ENCODE assay signal across 13 cellular contexts in the genomic region with DNA sequence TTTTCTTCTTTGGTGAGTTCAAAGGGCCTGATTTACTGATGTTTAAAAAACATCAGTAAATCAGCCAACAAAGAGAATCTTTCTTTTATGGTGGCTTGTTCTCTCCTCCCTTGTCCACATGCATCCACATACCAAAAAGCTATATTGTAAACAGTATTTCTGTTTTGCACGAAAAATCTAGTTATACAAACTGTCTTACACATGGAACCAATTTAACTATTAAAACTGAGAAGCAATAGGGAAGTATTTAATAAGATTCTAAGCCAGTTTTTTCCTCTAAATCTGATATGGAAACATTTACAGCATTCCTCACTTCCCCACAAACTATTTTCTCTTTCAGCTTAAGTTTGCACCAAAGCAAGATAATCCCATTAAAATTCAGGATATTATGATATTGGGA.
A peak's percentile ranks its signal among the peaks of the same experiment; 100 is the strongest.
DNase-seq lines count a peak whose midpoint lies in the region; ATAC-seq, FAIRE-seq and TF ChIP-seq lines count a peak whose summit lies in the region.
"Had no signal": no experiment of that assay in that cellular context is flagged by ENCODE, and none has a peak within 500 bp of the region (broad histone marks: within the 10 kb centered on the region; RNA-seq: fewer than 3 reads in every experiment).

No MANE protein-coding gene starts in this region.

- no peaks in the 10 kb centered on the region for H3K9me3 Mint-ChIP-seq in activated T-cell treated with anti-CD3 and anti-CD28 coated beads, Interleukin-2, amount 50 U/mL, for 4 hours
- H3K9me3 Mint-ChIP-seq in activated T-helper 1 cell treated with anti-CD3 and anti-CD28 coated beads, Interleukin-12 subunit alpha, Interleukin-12 subunit beta, Interleukin-2, Interleukin-4 antibody, amounts not matched to agents 30 ng/mL and 10 ng/mL and 1 ng/mL, durations not matched to agents 14 hours and 24 hours and 36 hours, result no peaks in the 10 kb centered on the region

- H3K9me1 ChIP-seq in keratinocyte (ENCODE audit: control insufficient read depth, extremely low read depth, insufficient read depth, low read length), result no peaks in the 10 kb centered on the region

- peak overlapping the region; percentile 94 for H3K4me3 Mint-ChIP-seq in activated T-cell treated with anti-CD3 and anti-CD28 coated beads, Interleukin-2, amount 50 U/mL, for 4 hours
- peak overlapping the region; percentile 91 for H3K4me3 Mint-ChIP-seq in activated T-helper 1 cell treated with anti-CD3 and anti-CD28 coated beads, Interleukin-12 subunit alpha, Interleukin-12 subunit beta, Interleukin-2, Interleukin-4 antibody, amounts not matched to agents 30 ng/mL and 10 ng/mL and 1 ng/mL, durations not matched to agents 14 hours and 24 hours and 36 hours

- WGBS in suprapubic skin, result 37% methylated on average over 1 of the region's 1 CpG

- no peaks in the 10 kb centered on the region for H3K9me3 ChIP-seq in keratinocyte (ENCODE audit: control insufficient read depth, low read depth, low read length)
- no peaks in the 10 kb centered on the region for H3K9me3 ChIP-seq in suprapubic skin
- H3K9me3 ChIP-seq: SJCRH30 had no signal

- no peak for TF ChIP-seq CTCF in keratinocyte (optimal IDR thresholded peaks at IDR 0.05 in 1 of 3, IDR thresholded peaks at IDR 0.05 in 1 of 3, conservative IDR thresholded peaks at IDR 0.05 in 1 of 3; ENCODE audit: extremely low read depth in 1 of 3, insufficient read depth in 2 of 3, low read length in 3 of 3)
- no peak for TF ChIP-seq CTCF in suprapubic skin (IDR thresholded peaks at IDR 0.05)

- peak overlapping the region in 2 of 3 experiments; percentile 84 to 85 for H3K4me3 ChIP-seq in keratinocyte (ENCODE audit: control insufficient read depth in 2 of 3, extremely low read depth in 1 of 3, insufficient read depth in 2 of 3, low read depth in 1 of 3, low read length in 3 of 3)
- H3K4me3 ChIP-seq in suprapubic skin, result peak overlapping the region; percentile 92

- peak overlapping the region; percentile 98 for H3K4me2 ChIP-seq in keratinocyte (ENCODE audit: control insufficient read depth, extremely low read depth, insufficient read depth, low read depth, low read length)

- TF ChIP-seq EP300 in suprapubic skin (IDR thresholded peaks at IDR 0.05), result no peak

- H2AFZ ChIP-seq in keratinocyte (ENCODE audit: control insufficient read depth, low read length), result peak overlapping the region; percentile 7
- H2AFZ ChIP-seq: parathyroid adenoma had no signal

- H3K4me1 Mint-ChIP-seq in activated T-cell treated with anti-CD3 and anti-CD28 coated beads, Interleukin-2, amount 50 U/mL, for 4 hours (ENCODE audit: low read depth), result peaks cover 63% of the 10 kb centered on the region
- peaks cover 74% of the 10 kb centered on the region for H3K4me1 Mint-ChIP-seq in activated T-helper 1 cell treated with anti-CD3 and anti-CD28 coated beads, Interleukin-12 subunit alpha, Interleukin-12 subunit beta, Interleukin-2, Interleukin-4 antibody, amounts not matched to agents 30 ng/mL and 10 ng/mL and 1 ng/mL, durations not matched to agents 14 hours and 24 hours and 36 hours (ENCODE audit: low read depth)

- intact Hi-C loops in activated T-helper 1 cell treated with anti-CD3 and anti-CD28 coated beads, Interleukin-12 subunit alpha, Interleukin-12 subunit beta, Interleukin-2, Interleukin-4 antibody, amounts not matched to agents 30 ng/mL and 10 ng/mL and 1 ng/mL, durations not matched to agents 14 hours and 24 hours and 36 hours (cut with micrococcal nuclease), result loop anchor here (5.0 kb wide), 2 partner anchors 593 to 653 kb away; no protein-coding TSS in a partner anchor
- intact Hi-C loops in sciatic nerve (cut with DNase I), result loop anchor here (10.0 kb wide), 2 partner anchors 325 to 1245 kb away; no protein-coding TSS in a partner anchor

- H3K4me1 ChIP-seq in keratinocyte (ENCODE audit: control insufficient read depth, extremely low read depth, insufficient read depth, low read length) (peaks cover 39% of the 10 kb centered on the region), suprapubic skin (peaks cover 28% of the 10 kb centered on the region)
- H3K4me1 ChIP-seq: parathyroid adenoma had no signal

- H3K27me3 ChIP-seq in keratinocyte (ENCODE audit: control insufficient read depth, extremely low read depth, insufficient read depth, low read length), result no peaks in the 10 kb centered on the region
- no peaks in the 10 kb centered on the region for H3K27me3 ChIP-seq in suprapubic skin
- H3K27me3 ChIP-seq: SJCRH30 had no signal

- peaks cover 3% of the 10 kb centered on the region for H3K27me3 Mint-ChIP-seq in activated T-cell treated with anti-CD3 and anti-CD28 coated beads, Interleukin-2, amount 50 U/mL, for 4 hours (ENCODE audit: low read depth)
- no peaks in the 10 kb centered on the region for H3K27me3 Mint-ChIP-seq in activated T-helper 1 cell treated with anti-CD3 and anti-CD28 coated beads, Interleukin-12 subunit alpha, Interleukin-12 subunit beta, Interleukin-2, Interleukin-4 antibody, amounts not matched to agents 30 ng/mL and 10 ng/mL and 1 ng/mL, durations not matched to agents 14 hours and 24 hours and 36 hours (ENCODE audit: insufficient read depth)

- dilution Hi-C loops in keratinocyte (cut with MboI; ENCODE audit: extremely low pct_ligation_motif_present, low sequenced_read_pairs), result no loop called here

- no peak for FAIRE-seq in keratinocyte (lab: Jason Lieb, UNC)

- no peak for DNase-seq in activated T-cell treated with anti-CD3 and anti-CD28 coated beads, Interleukin-2, amount 50 U/mL, for 4 hours
- no peak for DNase-seq in activated T-cell treated with anti-CD3 and anti-CD28 coated beads for 4 hours
- DNase-seq in activated T-helper 1 cell treated with anti-CD3 and anti-CD28 coated beads, Interleukin-12 subunit alpha, Interleukin-12 subunit beta, Interleukin-2, Interleukin-4 antibody, amounts not matched to agents 30 ng/mL and 10 ng/mL and 1 ng/mL, durations not matched to agents 14 hours and 24 hours and 36 hours (ENCODE audit: low spot score), result no peak
- DNase-seq in keratinocyte (ENCODE audit: low read depth, low spot score), result no peak
- no peak for DNase-seq in suprapubic skin (ENCODE audit: low spot score in 2 of 2)
- no peak for DNase-seq in ureter (ENCODE audit: low spot score)
- no peak for DNase-seq in sciatic nerve (ENCODE audit: low spot score)
- DNase-seq in activated CD8-positive, alpha-beta memory T cell treated with anti-CD3 and anti-CD28 coated beads for 24 hours, result no peak
- DNase-seq: NCI-H1694 treated with DMSO at 0.1 percent for 48 hours, NCI-H774, SJCRH30 had no signal

- peaks cover 26% of the 10 kb centered on the region for H3K79me2 ChIP-seq in keratinocyte (ENCODE audit: control insufficient read depth, insufficient read depth, low read length)

- H4K20me1 ChIP-seq in keratinocyte (ENCODE audit: control insufficient read depth, extremely low read depth, insufficient read depth, low read length), result no peaks in the 10 kb centered on the region

- H3K27ac ChIP-seq in keratinocyte (ENCODE audit: control insufficient read depth, insufficient read depth, low read length) (peak overlapping the region; percentile 76), suprapubic skin (peak overlapping the region; percentile 26)
- H3K27ac ChIP-seq: cardiac muscle cell, parathyroid adenoma had no signal

- TF ChIP-seq POLR2A in suprapubic skin (IDR thresholded peaks at IDR 0.05), result no peak

- H3K36me3 ChIP-seq in keratinocyte (ENCODE audit: control insufficient read depth in 2 of 2, extremely low read depth in 1 of 2, insufficient read depth in 2 of 2, low read length in 2 of 2), result no peaks in the 10 kb centered on the region
- H3K36me3 ChIP-seq in suprapubic skin, result no peaks in the 10 kb centered on the region
- H3K36me3 ChIP-seq: cardiac muscle cell had no signal

- peak overlapping the region; percentile 97 for H3K27ac Mint-ChIP-seq in activated T-helper 1 cell treated with anti-CD3 and anti-CD28 coated beads, Interleukin-12 subunit alpha, Interleukin-12 subunit beta, Interleukin-2, Interleukin-4 antibody, amounts not matched to agents 30 ng/mL and 10 ng/mL and 1 ng/mL, durations not matched to agents 14 hours and 24 hours and 36 hours

- peak overlapping the region; percentile 85 for H3K9ac ChIP-seq in keratinocyte (ENCODE audit: control insufficient read depth, extremely low read depth, insufficient read depth, low read length)
- H3K9ac ChIP-seq: parathyroid adenoma had no signal

- peaks cover 9% of the 10 kb centered on the region for H3K36me3 Mint-ChIP-seq in activated T-cell treated with anti-CD3 and anti-CD28 coated beads, Interleukin-2, amount 50 U/mL, for 4 hours (ENCODE audit: insufficient read depth)
- peaks cover 15% of the 10 kb centered on the region for H3K36me3 Mint-ChIP-seq in activated T-helper 1 cell treated with anti-CD3 and anti-CD28 coated beads, Interleukin-12 subunit alpha, Interleukin-12 subunit beta, Interleukin-2, Interleukin-4 antibody, amounts not matched to agents 30 ng/mL and 10 ng/mL and 1 ng/mL, durations not matched to agents 14 hours and 24 hours and 36 hours (ENCODE audit: low read depth)

- no peak for ATAC-seq in activated T-cell treated with anti-CD3 and anti-CD28 coated beads, Interleukin-2, amount 50 U/mL, for 4 hours
- no peak for ATAC-seq in sciatic nerve
